1 cellular context compared by ENCODE assay signal in the genomic region with DNA sequence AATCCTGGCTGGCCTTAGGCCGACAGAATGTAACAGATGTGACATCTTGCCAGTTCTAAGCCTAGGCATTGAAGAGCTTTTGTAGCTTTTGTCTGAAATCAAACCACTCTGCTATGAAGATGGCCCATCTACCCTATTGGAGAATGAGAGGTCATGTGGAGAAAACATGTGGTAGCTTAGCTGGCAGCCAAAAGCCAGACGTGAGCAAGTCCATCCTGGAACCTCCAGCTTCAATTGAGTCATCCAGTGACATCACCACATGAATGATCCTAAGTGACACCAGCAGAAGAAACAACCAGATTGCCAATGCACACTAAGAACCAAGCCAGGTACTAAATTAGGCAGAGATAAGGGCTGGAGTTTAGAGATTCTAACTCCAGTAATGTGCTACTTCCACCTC.
TF ChIP-seq lines count a peak whose summit lies in the region.

No MANE protein-coding gene starts in this region.

TF ChIP-seq in GM23338, 12 proteins besides CTCF, POLR2A, EP300 and RAD21:
- TF ChIP-seq, protein P1, sequence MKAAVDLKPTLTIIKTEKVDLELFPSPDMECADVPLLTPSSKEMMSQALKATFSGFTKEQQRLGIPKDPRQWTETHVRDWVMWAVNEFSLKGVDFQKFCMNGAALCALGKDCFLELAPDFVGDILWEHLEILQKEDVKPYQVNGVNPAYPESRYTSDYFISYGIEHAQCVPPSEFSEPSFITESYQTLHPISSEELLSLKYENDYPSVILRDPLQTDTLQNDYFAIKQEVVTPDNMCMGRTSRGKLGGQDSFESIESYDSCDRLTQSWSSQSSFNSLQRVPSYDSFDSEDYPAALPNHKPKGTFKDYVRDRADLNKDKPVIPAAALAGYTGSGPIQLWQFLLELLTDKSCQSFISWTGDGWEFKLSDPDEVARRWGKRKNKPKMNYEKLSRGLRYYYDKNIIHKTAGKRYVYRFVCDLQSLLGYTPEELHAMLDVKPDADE (IDR thresholded peaks at IDR 0.05) = no peak
- no peak for TF ChIP-seq ZNF331 (CRISPR knock-in tag; IDR thresholded peaks at IDR 0.05; ENCODE audit: low read depth)
- TF ChIP-seq STAT1 (IDR thresholded peaks at IDR 0.05; ENCODE audit: unreplicated experiment) = no peak
- TF ChIP-seq POLR2AphosphoS5 (IDR thresholded peaks at IDR 0.05; ENCODE audit: low read depth) = no peak
- TF ChIP-seq, protein P2, sequence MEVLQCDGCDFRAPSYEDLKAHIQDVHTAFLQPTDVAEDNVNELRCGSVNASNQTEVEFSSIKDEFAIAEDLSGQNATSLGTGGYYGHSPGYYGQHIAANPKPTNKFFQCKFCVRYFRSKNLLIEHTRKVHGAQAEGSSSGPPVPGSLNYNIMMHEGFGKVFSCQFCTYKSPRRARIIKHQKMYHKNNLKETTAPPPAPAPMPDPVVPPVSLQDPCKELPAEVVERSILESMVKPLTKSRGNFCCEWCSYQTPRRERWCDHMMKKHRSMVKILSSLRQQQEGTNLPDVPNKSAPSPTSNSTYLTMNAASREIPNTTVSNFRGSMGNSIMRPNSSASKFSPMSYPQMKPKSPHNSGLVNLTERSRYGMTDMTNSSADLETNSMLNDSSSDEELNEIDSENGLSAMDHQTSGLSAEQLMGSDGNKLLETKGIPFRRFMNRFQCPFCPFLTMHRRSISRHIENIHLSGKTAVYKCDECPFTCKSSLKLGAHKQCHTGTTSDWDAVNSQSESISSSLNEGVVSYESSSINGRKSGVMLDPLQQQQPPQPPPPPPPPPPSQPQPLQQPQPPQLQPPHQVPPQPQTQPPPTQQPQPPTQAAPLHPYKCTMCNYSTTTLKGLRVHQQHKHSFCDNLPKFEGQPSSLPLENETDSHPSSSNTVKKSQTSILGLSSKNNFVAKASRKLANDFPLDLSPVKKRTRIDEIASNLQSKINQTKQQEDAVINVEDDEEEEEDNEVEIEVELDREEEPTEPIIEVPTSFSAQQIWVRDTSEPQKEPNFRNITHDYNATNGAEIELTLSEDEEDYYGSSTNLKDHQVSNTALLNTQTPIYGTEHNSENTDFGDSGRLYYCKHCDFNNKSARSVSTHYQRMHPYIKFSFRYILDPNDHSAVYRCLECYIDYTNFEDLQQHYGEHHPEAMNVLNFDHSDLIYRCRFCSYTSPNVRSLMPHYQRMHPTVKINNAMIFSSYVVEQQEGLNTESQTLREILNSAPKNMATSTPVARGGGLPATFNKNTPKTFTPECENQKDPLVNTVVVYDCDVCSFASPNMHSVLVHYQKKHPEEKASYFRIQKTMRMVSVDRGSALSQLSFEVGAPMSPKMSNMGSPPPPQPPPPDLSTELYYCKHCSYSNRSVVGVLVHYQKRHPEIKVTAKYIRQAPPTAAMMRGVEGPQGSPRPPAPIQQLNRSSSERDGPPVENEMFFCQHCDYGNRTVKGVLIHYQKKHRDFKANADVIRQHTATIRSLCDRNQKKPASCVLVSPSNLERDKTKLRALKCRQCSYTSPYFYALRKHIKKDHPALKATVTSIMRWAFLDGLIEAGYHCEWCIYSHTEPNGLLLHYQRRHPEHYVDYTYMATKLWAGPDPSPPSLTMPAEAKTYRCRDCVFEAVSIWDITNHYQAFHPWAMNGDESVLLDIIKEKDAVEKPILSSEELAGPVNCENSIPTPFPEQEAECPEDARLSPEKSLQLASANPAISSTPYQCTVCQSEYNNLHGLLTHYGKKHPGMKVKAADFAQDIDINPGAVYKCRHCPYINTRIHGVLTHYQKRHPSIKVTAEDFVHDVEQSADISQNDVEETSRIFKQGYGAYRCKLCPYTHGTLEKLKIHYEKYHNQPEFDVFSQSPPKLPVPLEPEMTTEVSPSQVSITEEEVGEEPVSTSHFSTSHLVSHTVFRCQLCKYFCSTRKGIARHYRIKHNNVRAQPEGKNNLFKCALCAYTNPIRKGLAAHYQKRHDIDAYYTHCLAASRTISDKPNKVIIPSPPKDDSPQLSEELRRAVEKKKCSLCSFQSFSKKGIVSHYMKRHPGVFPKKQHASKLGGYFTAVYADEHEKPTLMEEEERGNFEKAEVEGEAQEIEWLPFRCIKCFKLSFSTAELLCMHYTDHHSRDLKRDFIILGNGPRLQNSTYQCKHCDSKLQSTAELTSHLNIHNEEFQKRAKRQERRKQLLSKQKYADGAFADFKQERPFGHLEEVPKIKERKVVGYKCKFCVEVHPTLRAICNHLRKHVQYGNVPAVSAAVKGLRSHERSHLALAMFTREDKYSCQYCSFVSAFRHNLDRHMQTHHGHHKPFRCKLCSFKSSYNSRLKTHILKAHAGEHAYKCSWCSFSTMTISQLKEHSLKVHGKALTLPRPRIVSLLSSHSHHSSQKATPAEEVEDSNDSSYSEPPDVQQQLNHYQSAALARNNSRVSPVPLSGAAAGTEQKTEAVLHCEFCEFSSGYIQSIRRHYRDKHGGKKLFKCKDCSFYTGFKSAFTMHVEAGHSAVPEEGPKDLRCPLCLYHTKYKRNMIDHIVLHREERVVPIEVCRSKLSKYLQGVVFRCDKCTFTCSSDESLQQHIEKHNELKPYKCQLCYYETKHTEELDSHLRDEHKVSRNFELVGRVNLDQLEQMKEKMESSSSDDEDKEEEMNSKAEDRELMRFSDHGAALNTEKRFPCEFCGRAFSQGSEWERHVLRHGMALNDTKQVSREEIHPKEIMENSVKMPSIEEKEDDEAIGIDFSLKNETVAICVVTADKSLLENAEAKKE (CRISPR knock-in tag; IDR thresholded peaks at IDR 0.05) = no peak
- no peak for TF ChIP-seq NANOG (IDR thresholded peaks at IDR 0.05; ENCODE audit: borderline replicate concordance)
- no peak for TF ChIP-seq ZNF114 (CRISPR knock-in tag; IDR thresholded peaks at IDR 0.05)
- TF ChIP-seq CREB1 (CRISPR knock-in tag; IDR thresholded peaks at IDR 0.05; ENCODE audit: low read depth) = no peak
- TF ChIP-seq JUNB (IDR thresholded peaks at IDR 0.05; ENCODE audit: unreplicated experiment) = no peak
- no peak for TF ChIP-seq EZH2phosphoT487 (IDR thresholded peaks at IDR 0.05; ENCODE audit: unreplicated experiment)
- TF ChIP-seq, protein P3, sequence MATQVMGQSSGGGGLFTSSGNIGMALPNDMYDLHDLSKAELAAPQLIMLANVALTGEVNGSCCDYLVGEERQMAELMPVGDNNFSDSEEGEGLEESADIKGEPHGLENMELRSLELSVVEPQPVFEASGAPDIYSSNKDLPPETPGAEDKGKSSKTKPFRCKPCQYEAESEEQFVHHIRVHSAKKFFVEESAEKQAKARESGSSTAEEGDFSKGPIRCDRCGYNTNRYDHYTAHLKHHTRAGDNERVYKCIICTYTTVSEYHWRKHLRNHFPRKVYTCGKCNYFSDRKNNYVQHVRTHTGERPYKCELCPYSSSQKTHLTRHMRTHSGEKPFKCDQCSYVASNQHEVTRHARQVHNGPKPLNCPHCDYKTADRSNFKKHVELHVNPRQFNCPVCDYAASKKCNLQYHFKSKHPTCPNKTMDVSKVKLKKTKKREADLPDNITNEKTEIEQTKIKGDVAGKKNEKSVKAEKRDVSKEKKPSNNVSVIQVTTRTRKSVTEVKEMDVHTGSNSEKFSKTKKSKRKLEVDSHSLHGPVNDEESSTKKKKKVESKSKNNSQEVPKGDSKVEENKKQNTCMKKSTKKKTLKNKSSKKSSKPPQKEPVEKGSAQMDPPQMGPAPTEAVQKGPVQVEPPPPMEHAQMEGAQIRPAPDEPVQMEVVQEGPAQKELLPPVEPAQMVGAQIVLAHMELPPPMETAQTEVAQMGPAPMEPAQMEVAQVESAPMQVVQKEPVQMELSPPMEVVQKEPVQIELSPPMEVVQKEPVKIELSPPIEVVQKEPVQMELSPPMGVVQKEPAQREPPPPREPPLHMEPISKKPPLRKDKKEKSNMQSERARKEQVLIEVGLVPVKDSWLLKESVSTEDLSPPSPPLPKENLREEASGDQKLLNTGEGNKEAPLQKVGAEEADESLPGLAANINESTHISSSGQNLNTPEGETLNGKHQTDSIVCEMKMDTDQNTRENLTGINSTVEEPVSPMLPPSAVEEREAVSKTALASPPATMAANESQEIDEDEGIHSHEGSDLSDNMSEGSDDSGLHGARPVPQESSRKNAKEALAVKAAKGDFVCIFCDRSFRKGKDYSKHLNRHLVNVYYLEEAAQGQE (IDR thresholded peaks at IDR 0.05; ENCODE audit: unreplicated experiment) = no peak
- TF ChIP-seq EZH2 (IDR thresholded peaks at IDR 0.05; ENCODE audit: low read depth, unreplicated experiment) = no peak
